Comparison of ENCODE assay signal across 26 cellular contexts in the genomic region with DNA sequence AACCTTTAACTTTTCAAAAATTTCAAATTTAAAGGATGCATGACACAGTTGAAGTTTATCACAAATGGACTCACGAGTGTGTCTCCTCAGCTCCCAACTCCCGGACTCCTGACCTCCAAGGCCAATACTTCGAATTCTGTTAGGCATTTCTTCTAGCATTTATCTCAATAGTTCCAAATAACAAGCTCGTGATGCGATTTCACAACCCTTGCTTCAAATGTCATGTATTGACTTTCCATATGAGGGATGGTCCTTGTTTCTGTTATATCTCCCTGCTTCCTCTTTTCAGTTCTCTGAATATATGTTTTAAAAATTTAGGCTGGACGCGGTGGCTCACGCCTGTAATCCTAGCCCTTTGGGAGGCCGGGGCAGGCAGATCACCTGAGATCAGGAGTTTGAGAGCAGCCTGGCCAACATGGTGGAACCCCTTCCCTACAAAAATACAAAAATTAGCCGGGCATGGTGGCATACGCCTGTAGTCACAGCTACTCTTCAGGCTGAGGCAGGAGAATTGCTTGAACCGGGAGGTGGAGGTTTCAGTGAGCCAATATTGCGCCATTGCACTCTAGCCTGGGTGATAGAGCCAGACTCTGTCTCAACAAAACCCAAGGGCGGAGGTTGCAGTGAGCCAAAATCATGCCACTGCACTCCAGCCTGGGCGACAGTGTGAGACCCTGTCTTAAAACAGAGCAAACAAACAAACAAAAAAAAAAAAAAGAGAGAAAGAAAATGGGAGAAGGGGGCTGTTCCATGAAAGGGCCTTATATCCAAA. TPM values are rescaled to one million over a fixed set of nuclear protein-coding genes. Genes with fewer than 3 reads are reported as not detected.
DNase-seq lines count a peak whose midpoint lies in the region; ATAC-seq and TF ChIP-seq lines count a peak whose summit lies in the region.
"Had no signal": no experiment of that assay in that cellular context is flagged by ENCODE, and none has a peak within 500 bp of the region (broad histone marks: within the 10 kb centered on the region; RNA-seq: fewer than 3 reads in every experiment).

No MANE protein-coding gene starts in this region.

- no peak overlapping the region for H3K9ac ChIP-seq in colonic mucosa (ENCODE audit: low read depth in 2 of 2, low read length in 2 of 2)

- peaks cover 0 to 5% (median 4%) of the 10 kb centered on the region in 5 donors for H3K36me3 Mint-ChIP-seq in naive thymus-derived CD4-positive, alpha-beta T cell

- DNase-seq in AML-193 (lab: John Stamatoyannopoulos, UW): peak; percentile 4 to 20
- DNase-seq in NOMO-1 treated with DMSO at 0.1 percent for 48 hours (lab: John Stamatoyannopoulos, UW; ENCODE audit: unreplicated experiment): peak; percentile 96
- DNase-seq in colonic mucosa: no peak
- DNase-seq in naive thymus-derived CD4-positive, alpha-beta T cell: no peak
- DNase-seq in foreskin melanocyte: no peak
- DNase-seq in superior temporal gyrus (ENCODE audit: extremely low spot score): no peak
- DNase-seq in NCI-H1105 treated with DMSO at 0.1 percent for 48 hours (lab: John Stamatoyannopoulos, UW): no peak
- DNase-seq in SJCRH30: no peak
- DNase-seq: 8988T; activated CD8-positive, alpha-beta memory T cell treated with anti-CD3 and anti-CD28 coated beads for 24 hours; activated naive CD4-positive, alpha-beta T cell treated with anti-CD3 and anti-CD28 coated beads for 36 hours; activated T-cell treated with anti-CD3 and anti-CD28 coated beads, Interleukin-2, amount 50 U/mL, for 4 hours; anterior cingulate cortex; BE2C; HCEC 1CT; NCI-H1694; NCI-H69; PC-3; stimulated activated CD4-positive, alpha-beta T cell treated with anti-CD3 and anti-CD28 coated beads, Interleukin-2, amount 100 ng/mL, for 48 hours; T-helper 9 cell; uterus had no signal

- intact Hi-C loops in colonic mucosa (cut with DNase I): no loop called here
- intact Hi-C loops in naive thymus-derived CD4-positive, alpha-beta T cell (cut with micrococcal nuclease): no loop called here

- no peaks in the 10 kb centered on the region for H3K9me3 ChIP-seq in colonic mucosa
- H3K9me3 ChIP-seq in naive thymus-derived CD4-positive, alpha-beta T cell (ENCODE audit: control insufficient read depth in 2 of 3, low read length in 3 of 3): no peaks in the 10 kb centered on the region
- no peaks in the 10 kb centered on the region for H3K9me3 ChIP-seq in SJCRH30 (replicated peaks)
- H3K9me3 ChIP-seq: BE2C, mucosa of descending colon, uterus had no signal

- H3K27me3 ChIP-seq in colonic mucosa (no peaks in the 10 kb centered on the region), SJCRH30 (no peaks in the 10 kb centered on the region)
- H3K27me3 ChIP-seq in naive thymus-derived CD4-positive, alpha-beta T cell (ENCODE audit: control insufficient read depth in 2 of 2, insufficient read depth in 2 of 2, low read length in 2 of 2): no peaks in the 10 kb centered on the region
- H3K27me3 ChIP-seq: BE2C, uterus had no signal

- POLR2A ChIA-PET in naive thymus-derived CD4-positive, alpha-beta T cell (lab: Charles Lee): no interaction called here

- H3K4me3 Mint-ChIP-seq in naive thymus-derived CD4-positive, alpha-beta T cell: no peak overlapping the region
- H3K4me3 Mint-ChIP-seq: activated naive CD4-positive, alpha-beta T cell treated with anti-CD3 and anti-CD28 coated beads for 36 hours; activated T-cell treated with anti-CD3 and anti-CD28 coated beads, Interleukin-2, amount 50 U/mL, for 4 hours; stimulated activated naive CD8-positive, alpha-beta T cell treated with anti-CD3 and anti-CD28 coated beads, Interleukin-15, Interleukin-2, amounts not matched to agents 100 ng/mL and 50 ng/mL, for 24 hours had no signal

- peaks cover 0 to 16% (median 10%) of the 10 kb centered on the region in 5 donors for H3K27me3 Mint-ChIP-seq in naive thymus-derived CD4-positive, alpha-beta T cell

- H3K4me1 ChIP-seq in colonic mucosa (no peaks in the 10 kb centered on the region), SJCRH30 (no peaks in the 10 kb centered on the region)
- H3K4me1 ChIP-seq in naive thymus-derived CD4-positive, alpha-beta T cell (ENCODE audit: control insufficient read depth in 2 of 2, insufficient read depth in 2 of 2, low read length in 2 of 2): no peaks in the 10 kb centered on the region
- H3K4me1 ChIP-seq: BE2C, uterus had no signal

- ATAC-seq in naive thymus-derived CD4-positive, alpha-beta T cell: peak; percentile 43
- ATAC-seq: activated CD4-positive, CD25-positive, alpha-beta regulatory T cell treated with anti-CD3 and anti-CD28 coated beads, Interleukin-2, amount 50 U/mL, for 24 hours; activated T-cell treated with anti-CD3 and anti-CD28 coated beads, Interleukin-2, amount 50 U/mL, for 4 hours; PC-3 had no signal

- no peaks in the 10 kb centered on the region for H3K36me3 ChIP-seq in colonic mucosa
- no peaks in the 10 kb centered on the region for H3K36me3 ChIP-seq in naive thymus-derived CD4-positive, alpha-beta T cell (ENCODE audit: control insufficient read depth in 2 of 3, insufficient read depth in 3 of 3, low read length in 3 of 3)
- no peaks in the 10 kb centered on the region for H3K36me3 ChIP-seq in SJCRH30
- H3K36me3 ChIP-seq: BE2C, uterus had no signal

- H3K4me3 ChIP-seq in colonic mucosa (no peak overlapping the region), SJCRH30 (no peak overlapping the region)
- H3K4me3 ChIP-seq in naive thymus-derived CD4-positive, alpha-beta T cell (ENCODE audit: low read length): no peak overlapping the region
- H3K4me3 ChIP-seq: mucosa of descending colon, SK-N-MC, smooth muscle cell, uterus had no signal

- no peak for TF ChIP-seq CTCF in colonic mucosa (IDR thresholded peaks at IDR 0.05)

- H3K27ac Mint-ChIP-seq in naive thymus-derived CD4-positive, alpha-beta T cell: no peak overlapping the region
- H3K27ac Mint-ChIP-seq: activated naive CD4-positive, alpha-beta T cell treated with anti-CD3 and anti-CD28 coated beads for 36 hours; stimulated activated naive CD8-positive, alpha-beta T cell treated with anti-CD3 and anti-CD28 coated beads, Interleukin-15, Interleukin-2, amounts not matched to agents 100 ng/mL and 50 ng/mL, for 24 hours had no signal

- peaks cover 0 to 7% (median 0%) of the 10 kb centered on the region in 7 donors for H3K4me1 Mint-ChIP-seq in naive thymus-derived CD4-positive, alpha-beta T cell

- H3K27ac ChIP-seq in colonic mucosa: peak overlapping the region; percentile 27
- no peak overlapping the region for H3K27ac ChIP-seq in naive thymus-derived CD4-positive, alpha-beta T cell (ENCODE audit: low read depth, low read length)
- H3K27ac ChIP-seq in SJCRH30: no peak overlapping the region
- H3K27ac ChIP-seq: SK-N-MC, uterus had no signal

- CTCF ChIA-PET in naive thymus-derived CD4-positive, alpha-beta T cell (lab: Charles Lee): interaction anchor here (0.6 kb wide), 1 partner anchor 52 kb away, joined by 3 read pairs; a partner anchor contains a TSS

- H3K9me3 Mint-ChIP-seq in naive thymus-derived CD4-positive, alpha-beta T cell: peaks cover 0 to 6% (median 2%) of the 10 kb centered on the region in 11 donors
- H3K9me3 Mint-ChIP-seq: activated naive CD4-positive, alpha-beta T cell treated with anti-CD3 and anti-CD28 coated beads for 36 hours; activated T-cell treated with anti-CD3 and anti-CD28 coated beads, Interleukin-2, amount 50 U/mL, for 4 hours had no signal

RNA-seq across cellular contexts. Expression of a gene that starts 51.9 kb away (rescaled TPM):
- 100 to 1,000 TPM; 116 to 130 TPM for total RNA-seq in colonic mucosa
- total RNA-seq in naive thymus-derived CD4-positive, alpha-beta T cell: not detected
- not detected for polyA plus RNA-seq in naive thymus-derived CD4-positive, alpha-beta T cell
- 0.56 and 1.2 TPM in 2 replicates for total RNA-seq in SJCRH30 (2014; rRNA removed; shearing (Covaris generic))
- total RNA-seq: activated naive CD4-positive, alpha-beta T cell treated with anti-CD3 and anti-CD28 coated beads for 36 hours had no signal

Comparison
In these comparisons a context has a peak if more than half of its experiments do, and no peak if none do; other contexts are left out.
1. DNase-seq: peak in AML-193 (2 of 2) and NOMO-1 treated with DMSO at 0.1 percent for 48 hours (single experiment); none in colonic mucosa (single experiment), naive thymus-derived CD4-positive, alpha-beta T cell (0 of 9), foreskin melanocyte (single experiment), superior temporal gyrus (single experiment), NCI-H1105 treated with DMSO at 0.1 percent for 48 hours (single experiment) and SJCRH30 (0 of 2).
2. RNA of a gene that starts 51.9 kb away (total RNA-seq): 116 to 130 TPM in colonic mucosa; 0.56 to 1.2 TPM in SJCRH30 and not detected in naive thymus-derived CD4-positive, alpha-beta T cell; every median in the first group is over 10 times any median in the second.